ENCODE assay signal across 8 cellular contexts in the genomic region with DNA sequence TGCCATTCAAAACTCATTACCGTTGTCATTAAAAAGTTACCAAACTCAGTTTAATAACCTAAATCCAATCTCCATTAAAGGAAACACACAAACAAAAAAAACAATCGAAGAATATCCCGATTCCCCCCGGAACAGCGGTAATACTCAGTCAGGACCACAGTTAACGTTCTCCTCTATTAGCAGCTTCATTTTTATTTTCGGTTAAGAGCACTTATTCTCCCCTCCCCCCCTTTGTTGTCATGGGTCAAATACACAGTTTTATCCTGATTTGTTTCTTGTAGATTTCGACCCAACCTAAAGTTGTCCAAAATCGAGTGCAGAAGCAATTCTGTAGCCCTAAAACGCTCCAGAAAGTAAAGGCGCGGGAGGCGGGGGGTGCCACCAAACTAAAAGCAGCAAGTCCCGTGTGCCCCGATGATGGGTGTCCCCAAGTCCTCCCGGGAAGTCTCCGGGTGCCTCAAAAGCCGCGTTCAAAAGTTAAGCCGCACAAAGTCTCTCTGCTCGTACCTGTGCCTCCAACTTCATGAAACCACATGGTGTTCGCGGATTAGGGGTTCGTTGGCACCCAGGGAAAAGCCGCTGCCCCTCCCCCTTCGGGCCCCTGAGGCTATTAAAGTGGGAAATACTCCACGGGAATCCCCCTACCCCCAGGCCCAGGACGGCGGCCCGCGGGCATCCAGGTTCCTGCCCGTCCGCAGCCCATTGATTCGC. TPM values are rescaled to one million over a fixed set of nuclear protein-coding genes. Genes with fewer than 3 reads are reported as not detected.
A peak's percentile ranks its signal among the peaks of the same experiment; 100 is the strongest.
DNase-seq lines count a peak whose midpoint lies in the region; ATAC-seq and TF ChIP-seq lines count a peak whose summit lies in the region.

No MANE protein-coding gene starts in this region.

- peaks cover 38% of the 10 kb centered on the region for H3K4me1 Mint-ChIP-seq in activated CD4-positive, alpha-beta T cell treated with anti-CD3 and anti-CD28 coated beads, Interleukin-2, amount 10 ng/mL, durations not matched to agents 24 days and 14 days
- H3K4me1 Mint-ChIP-seq in natural killer cell, result peaks cover 29 to 31% of the 10 kb centered on the region in 2 donors

- peak overlapping the region; percentile 92 to 98 (median 97) for H3K27ac ChIP-seq in thyroid gland

- H3K36me3 Mint-ChIP-seq in activated CD4-positive, alpha-beta T cell treated with anti-CD3 and anti-CD28 coated beads, Interleukin-2, amount 10 ng/mL, durations not matched to agents 24 days and 14 days (ENCODE audit: low read depth), result peaks cover 35% of the 10 kb centered on the region
- H3K36me3 Mint-ChIP-seq in natural killer cell, result no peaks in the 10 kb centered on the region

- H3K27me3 ChIP-seq in thyroid gland, result no peaks in the 10 kb centered on the region

- H3K4me3 Mint-ChIP-seq in activated CD4-positive, alpha-beta T cell treated with anti-CD3 and anti-CD28 coated beads, Interleukin-2, amount 10 ng/mL, durations not matched to agents 24 days and 14 days, result peak overlapping the region; percentile 92
- peak overlapping the region; percentile 95 for H3K4me3 Mint-ChIP-seq in natural killer cell

- no peak for TF ChIP-seq CTCF in GM10266 (IDR thresholded peaks at IDR 0.05; ENCODE audit: control insufficient read depth, insufficient read depth, low read depth, missing control alignments)
- no peak for TF ChIP-seq CTCF in epithelial cell of esophagus (IDR thresholded peaks at IDR 0.05; ENCODE audit: insufficient read depth, low read depth, low read length, missing control alignments)
- TF ChIP-seq CTCF in natural killer cell (IDR thresholded peaks at IDR 0.05), result no peak
- TF ChIP-seq CTCF in thyroid gland (IDR thresholded peaks at IDR 0.05), result no peak

- peak; percentile 48 for DNase-seq in GM10266 (ENCODE audit: extremely low spot score)
- peak; percentile 84 for DNase-seq in activated CD4-positive, alpha-beta T cell treated with anti-CD3 and anti-CD28 coated beads, Interleukin-2, amount 10 ng/mL, durations not matched to agents 24 days and 14 days
- DNase-seq in epithelial cell of esophagus (ENCODE audit: low read depth), result no peak
- peak; percentile 49 for DNase-seq in natural killer cell
- peak in 1 of 2 donors; percentile 11 for DNase-seq in thyroid gland
- no peak for DNase-seq in A172 (ENCODE audit: low spot score)

- peak overlapping the region; percentile 96 for H3K4me3 ChIP-seq in epithelial cell of esophagus (ENCODE audit: low read length)
- H3K4me3 ChIP-seq in thyroid gland (replicated peaks in 1 of 3), result peak overlapping the region; percentile 54 to 98 (median 95)

- H3K27me3 Mint-ChIP-seq in activated CD4-positive, alpha-beta T cell treated with anti-CD3 and anti-CD28 coated beads, Interleukin-2, amount 10 ng/mL, durations not matched to agents 24 days and 14 days, result no peaks in the 10 kb centered on the region
- H3K27me3 Mint-ChIP-seq in natural killer cell (ENCODE audit: low read depth in 2 of 2), result no peaks in the 10 kb centered on the region

- ATAC-seq in HG03520 (IDR thresholded peaks at IDR 0.05; ENCODE audit: unreplicated experiment) (peak; percentile 18), natural killer cell (peak in 2 of 3 donors; percentile 0 to 6), GM19324 (IDR thresholded peaks at IDR 0.05; ENCODE audit: low FRiP score, unreplicated experiment) (no peak)

- no peaks in the 10 kb centered on the region for H3K9me3 ChIP-seq in thyroid gland

- H3K36me3 ChIP-seq in thyroid gland, result peaks cover 6 to 9% of the 10 kb centered on the region in 2 donors

- no peaks in the 10 kb centered on the region for H3K9me3 Mint-ChIP-seq in activated CD4-positive, alpha-beta T cell treated with anti-CD3 and anti-CD28 coated beads, Interleukin-2, amount 10 ng/mL, durations not matched to agents 24 days and 14 days
- no peaks in the 10 kb centered on the region for H3K9me3 Mint-ChIP-seq in natural killer cell

- intact Hi-C loops in activated CD4-positive, alpha-beta T cell treated with anti-CD3 and anti-CD28 coated beads, Interleukin-2, amount 10 ng/mL, durations not matched to agents 24 days and 14 days (cut with micrococcal nuclease), result loop anchor here (2.0 to 5.0 kb wide), 6 partner anchors 23 to 406 kb away; a partner anchor contains a TSS
- intact Hi-C loops in natural killer cell (cut with micrococcal nuclease) (loop anchor here (2.0 to 5.0 kb wide), 2 partner anchors 19 to 74 kb away; a partner anchor contains a TSS), thyroid gland (cut with DNase I) (loop anchor here (5.0 kb wide), 1 partner anchor 69 kb away; no protein-coding TSS in a partner anchor)

- peaks cover 11 to 20% of the 10 kb centered on the region in 2 donors for H3K4me1 ChIP-seq in thyroid gland

- H3K27ac Mint-ChIP-seq in activated CD4-positive, alpha-beta T cell treated with anti-CD3 and anti-CD28 coated beads, Interleukin-2, amount 10 ng/mL, durations not matched to agents 24 days and 14 days, result peak overlapping the region; percentile 72
- peak overlapping the region; percentile 84 to 97 for H3K27ac Mint-ChIP-seq in natural killer cell

- 0 to 1% methylated on average over 24 to 32 of the region's 34 CpGs for WGBS in thyroid gland, 2 donors

- TF ChIP-seq POLR2A in thyroid gland (IDR thresholded peaks at IDR 0.05), result no peak

RNA-seq across cellular contexts. Expression of a gene that starts 1.0 kb away (rescaled TPM):
- 658 and 659 TPM in 2 replicates for total RNA-seq in activated CD4-positive, alpha-beta T cell treated with anti-CD3 and anti-CD28 coated beads, Interleukin-2, amount 10 ng/mL, durations not matched to agents 24 days and 14 days
- total RNA-seq in natural killer cell, result 100 to 1,000 TPM; 240 to 294 (median 250) TPM
- total RNA-seq in thyroid gland, result 100 to 1,000 TPM in 1 of 4 donors, 10 to 100 TPM in 3; 61.9 to 100 (median 82.1) TPM
- total RNA-seq in A172 (2014; rRNA removed; shearing (Covaris generic)), result 201 and 239 TPM in 2 replicates

RNA-seq across cellular contexts. Expression of a gene that starts 23.7 kb away (rescaled TPM):
- 125 and 136 TPM in 2 replicates for total RNA-seq in activated CD4-positive, alpha-beta T cell treated with anti-CD3 and anti-CD28 coated beads, Interleukin-2, amount 10 ng/mL, durations not matched to agents 24 days and 14 days
- total RNA-seq in natural killer cell (10 to 100 TPM; 71.1 to 78.1 (median 77.0) TPM), thyroid gland (10 to 100 TPM; 24.7 to 31.7 (median 27.1) TPM)
- 55.6 and 59.1 TPM in 2 replicates for total RNA-seq in A172 (2014; rRNA removed; shearing (Covaris generic))

RNA-seq across cellular contexts. Expression of a gene that starts 27.5 kb away (rescaled TPM):
- 271 and 292 TPM in 2 replicates for total RNA-seq in activated CD4-positive, alpha-beta T cell treated with anti-CD3 and anti-CD28 coated beads, Interleukin-2, amount 10 ng/mL, durations not matched to agents 24 days and 14 days
- total RNA-seq in natural killer cell (10 to 100 TPM; 45.0 to 54.8 (median 50.5) TPM), thyroid gland (10 to 100 TPM; 15.1 to 23.4 (median 17.7) TPM)
- total RNA-seq in A172 (2014; rRNA removed; shearing (Covaris generic)), result 626 and 687 TPM in 2 replicates

RNA-seq across cellular contexts. Expression of a gene that starts 50.2 kb away (rescaled TPM):
- 76.5 and 84.7 TPM in 2 replicates for total RNA-seq in activated CD4-positive, alpha-beta T cell treated with anti-CD3 and anti-CD28 coated beads, Interleukin-2, amount 10 ng/mL, durations not matched to agents 24 days and 14 days
- total RNA-seq in natural killer cell, result 10 to 100 TPM; 58.1 to 67.4 (median 61.2) TPM
- 100 to 1,000 TPM in 3 of 4 donors, 10 to 100 TPM in 1; 84.7 to 203 (median 107) TPM for total RNA-seq in thyroid gland
- 73.6 and 83.9 TPM in 2 replicates for total RNA-seq in A172 (2014; rRNA removed; shearing (Covaris generic))

Comparison
In these comparisons a context has a peak if more than half of its experiments do, and no peak if none do; other contexts are left out.
1. DNase-seq: peak in GM10266 (single experiment), activated CD4-positive, alpha-beta T cell treated with anti-CD3 and anti-CD28 coated beads, Interleukin-2, amount 10 ng/mL, durations not matched to agents 24 days and 14 days (single experiment) and natural killer cell (single experiment); none in epithelial cell of esophagus (single experiment) and A172 (single experiment).